Comparison of ENCODE assay signal across 23 cellular contexts in the genomic region with DNA sequence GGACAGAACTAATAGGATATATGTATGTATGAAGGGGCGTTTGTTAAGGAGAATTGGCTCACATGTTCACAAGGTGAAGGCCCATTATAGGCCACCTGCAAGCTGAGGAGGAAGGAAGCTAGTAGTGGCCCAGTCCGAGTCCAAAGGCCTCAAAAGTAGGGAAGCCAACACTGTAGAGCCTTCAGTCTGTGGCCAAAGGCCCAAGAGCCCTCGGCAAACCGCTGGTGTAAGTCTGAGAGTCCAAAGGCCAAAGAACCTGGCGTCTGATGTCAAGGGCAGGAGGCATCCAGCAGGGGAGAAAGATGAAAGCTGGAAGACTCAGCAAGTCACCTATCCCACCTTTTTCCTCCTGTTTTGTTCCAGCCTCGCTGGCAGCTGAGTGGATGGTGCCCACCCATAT.
"Had no signal": no experiment of that assay in that cellular context is flagged by ENCODE, and none has a peak within 500 bp of the region (broad histone marks: within the 10 kb centered on the region; RNA-seq: fewer than 3 reads in every experiment).

No MANE protein-coding gene starts in this region.

- FAIRE-seq: frontal cortex had no signal

- H3K4me1 ChIP-seq: testis had no signal

- H3K9me3 ChIP-seq: left lung, ovary, psoas muscle, sigmoid colon, testis, tibial artery, upper lobe of left lung had no signal

- H3K9me3 Mint-ChIP-seq: immature natural killer cell, nephron had no signal

- H3K4me3 ChIP-seq: coronary artery, left lung, ovary, psoas muscle, sigmoid colon, spleen, testis, tibial artery, upper lobe of left lung had no signal

- H3K27me3 Mint-ChIP-seq: naive thymus-derived CD4-positive, alpha-beta T cell; stimulated activated memory B cell treated with anti-CD40 and anti-IgM and Interleukin-4, amounts not matched to agents 10 μg/mL and 1 μg/mL and 100 μg/mL, for 72 hours had no signal

- H3K36me3 ChIP-seq: ovary had no signal

- H3K27ac ChIP-seq: coronary artery, left lung, ovary, psoas muscle, sigmoid colon, spleen, testis, tibial artery, upper lobe of left lung had no signal

- ATAC-seq: left lung; naive thymus-derived CD4-positive, alpha-beta T cell; psoas muscle; right cardiac atrium; stimulated activated memory B cell treated with anti-CD40 and anti-IgM and Interleukin-4, amounts not matched to agents 10 μg/mL and 1 μg/mL and 100 μg/mL, for 72 hours; stimulated activated naive CD8-positive, alpha-beta T cell treated with anti-CD3 and anti-CD28 coated beads, Interleukin-15, Interleukin-2, amounts not matched to agents 100 U/mL and 50 U/mL, for 24 hours had no signal

- H3K4me3 Mint-ChIP-seq: immature natural killer cell; mesothelial cell of epicardium; naive thymus-derived CD4-positive, alpha-beta T cell; nephron; stimulated activated memory B cell treated with anti-CD40 and anti-IgM and Interleukin-4, amounts not matched to agents 10 μg/mL and 1 μg/mL and 100 μg/mL, for 72 hours had no signal

- DNase-seq: hypothalamus; immature natural killer cell; islet precursor cell; left lung; mesenchymal stem cell; naive thymus-derived CD4-positive, alpha-beta T cell; occipital lobe; ovary; psoas muscle; right cardiac atrium; sigmoid colon; spleen; stimulated activated CD4-positive, alpha-beta T cell treated with anti-CD3 and anti-CD28 coated beads, Interleukin-4, amount 100 ng/mL, for 4 hours; stimulated activated naive CD8-positive, alpha-beta T cell treated with anti-CD3 and anti-CD28 coated beads, Interleukin-15, Interleukin-2, amounts not matched to agents 100 U/mL and 50 U/mL, for 24 hours; substantia nigra; testis; tibial artery; upper lobe of left lung had no signal

- H3K27ac Mint-ChIP-seq: immature natural killer cell; mesothelial cell of epicardium; nephron; stimulated activated memory B cell treated with anti-CD40 and anti-IgM and Interleukin-4, amounts not matched to agents 10 μg/mL and 1 μg/mL and 100 μg/mL, for 72 hours had no signal

- H3K27me3 ChIP-seq: left lung, ovary, sigmoid colon, spleen, testis, tibial artery, upper lobe of left lung had no signal
